In genomic region chr10:28179006-28179405, GRCh38 we compare ENCODE assay signal across 12 cellular contexts.
DNase-seq lines count a peak whose midpoint lies in the region; ATAC-seq and TF ChIP-seq lines count a peak whose summit lies in the region.
"Had no signal": no experiment of that assay in that cellular context is flagged by ENCODE, and none has a peak within 500 bp of the region (broad histone marks: within the 10 kb centered on the region; RNA-seq: fewer than 3 reads in every experiment).

No MANE protein-coding gene starts in this region.

- H3K9me3 Mint-ChIP-seq in activated CD8-positive, alpha-beta memory T cell treated with anti-CD3 and anti-CD28 coated beads, Interleukin-2, amount 10 ng/mL, durations not matched to agents 7 days and 5 days (ENCODE audit: low read depth), result no peaks in the 10 kb centered on the region
- H3K9me3 Mint-ChIP-seq in Caco-2 (ENCODE audit: unreplicated experiment), result no peaks in the 10 kb centered on the region

- peak overlapping the region; percentile 95 for H3K27ac Mint-ChIP-seq in activated CD8-positive, alpha-beta memory T cell treated with anti-CD3 and anti-CD28 coated beads, Interleukin-2, amount 10 ng/mL, durations not matched to agents 7 days and 5 days
- H3K27ac Mint-ChIP-seq in Caco-2 (ENCODE audit: unreplicated experiment), result no peak overlapping the region

- ATAC-seq in activated CD8-positive, alpha-beta memory T cell treated with anti-CD3 and anti-CD28 coated beads, Interleukin-2, amount 10 ng/mL, durations not matched to agents 7 days and 5 days, result no peak
- ATAC-seq in sciatic nerve (peak; percentile 15), GM18868 (IDR thresholded peaks at IDR 0.05; ENCODE audit: unreplicated experiment) (no peak)
- ATAC-seq: Panc1 had no signal

- no TSS peak for BruUV-seq in Caco-2 (replicated peaks; lab: Mats Ljungman, UMichigan)

- TF ChIP-seq POLR2A in erythroblast (IDR thresholded peaks at IDR 0.05; ENCODE audit: low read length), result no peak

- POLR2A ChIA-PET in Caco-2 (lab: Charles Lee), result no interaction called here

- H3K27me3 Mint-ChIP-seq in activated CD8-positive, alpha-beta memory T cell treated with anti-CD3 and anti-CD28 coated beads, Interleukin-2, amount 10 ng/mL, durations not matched to agents 7 days and 5 days, result no peaks in the 10 kb centered on the region
- no peaks in the 10 kb centered on the region for H3K27me3 Mint-ChIP-seq in Caco-2 (ENCODE audit: insufficient read depth, unreplicated experiment)

- peak overlapping the region; percentile 75 for H3K4me3 Mint-ChIP-seq in activated CD8-positive, alpha-beta memory T cell treated with anti-CD3 and anti-CD28 coated beads, Interleukin-2, amount 10 ng/mL, durations not matched to agents 7 days and 5 days
- no peak overlapping the region for H3K4me3 Mint-ChIP-seq in Caco-2 (ENCODE audit: unreplicated experiment)

- no peaks in the 10 kb centered on the region; the same call in 1 of the 2 replicates for H3K36me3 ChIP-seq in Caco-2 (ENCODE audit: control insufficient read depth, insufficient read depth, low read length)
- H3K36me3 ChIP-seq: spleen, upper lobe of right lung had no signal

- H3K36me3 Mint-ChIP-seq in activated CD8-positive, alpha-beta memory T cell treated with anti-CD3 and anti-CD28 coated beads, Interleukin-2, amount 10 ng/mL, durations not matched to agents 7 days and 5 days, result peaks cover 1% of the 10 kb centered on the region
- no peaks in the 10 kb centered on the region for H3K36me3 Mint-ChIP-seq in Caco-2 (ENCODE audit: insufficient read depth, unreplicated experiment)

- DNase-seq in activated CD8-positive, alpha-beta memory T cell treated with anti-CD3 and anti-CD28 coated beads, Interleukin-2, amount 10 ng/mL, durations not matched to agents 7 days and 5 days, result no peak
- no peak for DNase-seq in activated CD8-positive, alpha-beta memory T cell treated with anti-CD3 and anti-CD28 coated beads, Interleukin-2, amount 50 U/mL, for 48 hours
- DNase-seq in M059J (ENCODE audit: low read depth), result peak; percentile 15
- DNase-seq in dermis blood vessel endothelial cell, result peak; percentile 5
- DNase-seq in sciatic nerve (ENCODE audit: low spot score), result no peak
- DNase-seq in Caco-2, result no peak
- no peak for DNase-seq in erythroblast (lab: John Stamatoyannopoulos, UW)
- DNase-seq: spleen, T1000, upper lobe of right lung had no signal

- no peak overlapping the region for H3K4me3 ChIP-seq in Caco-2 (ENCODE audit: low read depth, low read length)

- no peaks in the 10 kb centered on the region for H3K27me3 ChIP-seq in Caco-2 (replicated peaks; ENCODE audit: control insufficient read depth, insufficient read depth, low read length)
- H3K27me3 ChIP-seq: spleen, upper lobe of right lung had no signal

- peaks cover 26% of the 10 kb centered on the region for H3K4me1 Mint-ChIP-seq in activated CD8-positive, alpha-beta memory T cell treated with anti-CD3 and anti-CD28 coated beads, Interleukin-2, amount 10 ng/mL, durations not matched to agents 7 days and 5 days
- peaks cover 22% of the 10 kb centered on the region for H3K4me1 Mint-ChIP-seq in Caco-2 (ENCODE audit: low read depth, unreplicated experiment)

- CTCF ChIA-PET in activated CD8-positive, alpha-beta memory T cell treated with anti-CD3 and anti-CD28 coated beads, Interleukin-2, amount 10 ng/mL, durations not matched to agents 7 days and 5 days (lab: Charles Lee), result interaction anchor here (0.7 to 2.9 kb wide), 12 partner anchors 8 to 620 kb away, joined by 3 to 22 read pairs (median 4); no protein-coding TSS in a partner anchor
- CTCF ChIA-PET in Caco-2 (lab: Charles Lee), result interaction anchor here (1.0 to 1.2 kb wide), 7 partner anchors 12 to 437 kb away, joined by 3 to 21 read pairs (median 3); no protein-coding TSS in a partner anchor

- H3K4me1 ChIP-seq in Caco-2, result 0 out of 2 replicates have a peak, but pooled peaks cover 7% of the 10 kb centered on the region
- H3K4me1 ChIP-seq: upper lobe of right lung had no signal

- no peaks in the 10 kb centered on the region for H3K9me3 ChIP-seq in Caco-2
- H3K9me3 ChIP-seq: spleen, upper lobe of right lung had no signal

- TF ChIP-seq CTCF in Caco-2 (IDR thresholded peaks at IDR 0.05; ENCODE audit: insufficient read depth in 1 of 2, low read depth in 1 of 2, low read length in 1 of 2, severe bottlenecking in 1 of 2, unreplicated experiment in 1 of 2), result no peak

- intact Hi-C loops in sciatic nerve (cut with DNase I) (no loop called here), Caco-2 (cut with micrococcal nuclease; ENCODE audit: unreplicated experiment) (loop anchor here (1.0 to 5.0 kb wide), 5 partner anchors 63 to 622 kb away; no protein-coding TSS in a partner anchor)

Comparison
In these comparisons a context has a peak if more than half of its experiments do, and no peak if none do; other contexts are left out.
1. DNase-seq: peak in M059J (single experiment) and dermis blood vessel endothelial cell (single experiment); none in activated CD8-positive, alpha-beta memory T cell treated with anti-CD3 and anti-CD28 coated beads, Interleukin-2, amount 10 ng/mL, durations not matched to agents 7 days and 5 days (single experiment), activated CD8-positive, alpha-beta memory T cell treated with anti-CD3 and anti-CD28 coated beads, Interleukin-2, amount 50 U/mL, for 48 hours (single experiment), sciatic nerve (single experiment), Caco-2 (0 of 2) and erythroblast (0 of 2).